8 cellular contexts compared by ENCODE assay signal in genomic region chr5:148805323-148806290, GRCh38. TPM values are rescaled to one million over a fixed set of nuclear protein-coding genes. Genes with fewer than 3 reads are reported as not detected.
DNase-seq lines count a peak whose midpoint lies in the region; ATAC-seq and TF ChIP-seq lines count a peak whose summit lies in the region.

No MANE protein-coding gene starts in this region.

- H3K9me3 ChIP-seq in SK-N-SH = no peaks in the 10 kb centered on the region
- H3K9me3 ChIP-seq in esophagus squamous epithelium = no peaks in the 10 kb centered on the region

- TF ChIP-seq POLR2A in esophagus squamous epithelium (IDR thresholded peaks at IDR 0.05) = no peak

- no peaks in the 10 kb centered on the region for H4K20me1 ChIP-seq in SK-N-SH (ENCODE audit: insufficient read depth)

- H3K36me3 Mint-ChIP-seq in type B pancreatic cell = no peaks in the 10 kb centered on the region

- 49% methylated on average over 7 of the region's 7 CpGs for WGBS in SK-N-SH (ENCODE audit: low lambda C conversion rate)
- WGBS in esophagus squamous epithelium, 2 donors = 46 to 58% methylated on average over 7 of the region's 7 CpGs

- intact Hi-C loops in esophagus squamous epithelium (cut with DNase I) = no loop called here

- CTCF ChIA-PET in SK-N-SH (lab: Yijun Ruan, JAX) = interaction anchor here (0.7 to 1.4 kb wide), 7 partner anchors 10 to 99 kb away, joined by 3 to 5 read pairs (median 3); no protein-coding TSS in a partner anchor

- no peaks in the 10 kb centered on the region for H3K79me2 ChIP-seq in SK-N-SH (ENCODE audit: insufficient read depth)

- H3K4me3 ChIP-seq in SK-N-SH (ENCODE audit: low read depth in 2 of 2, low read length in 1 of 2) (no peak overlapping the region), esophagus squamous epithelium (no peak overlapping the region)

- peaks cover 40% of the 10 kb centered on the region for H3K4me1 Mint-ChIP-seq in type B pancreatic cell (ENCODE audit: unreplicated experiment)

- TF ChIP-seq CTCF in SK-N-SH (IDR thresholded peaks at IDR 0.05) (no peak), esophagus squamous epithelium (IDR thresholded peaks at IDR 0.05) (no peak), type B pancreatic cell (conservative IDR thresholded peaks at IDR 0.05) (no peak)

- H3K27me3 ChIP-seq in SK-N-SH (ENCODE audit: insufficient read depth) (no peaks in the 10 kb centered on the region), esophagus squamous epithelium (no peaks in the 10 kb centered on the region)

- no peak overlapping the region; a peak in 1 of 4 replicates for H3K27ac ChIP-seq in SK-N-SH (ENCODE audit: low read depth in 2 of 2, low read length in 1 of 2)
- H3K27ac ChIP-seq in esophagus squamous epithelium = no peak overlapping the region

- peaks cover 3% of the 10 kb centered on the region for H3F3A ChIP-seq in SK-N-SH (replicated peaks; ENCODE audit: insufficient read depth)

- no peaks in the 10 kb centered on the region for H3K9me2 ChIP-seq in SK-N-SH

- no peak overlapping the region for H3K9ac ChIP-seq in SK-N-SH

- peak; percentile 56 for DNase-seq in Ammon's horn (ENCODE audit: low spot score)
- DNase-seq in SK-N-SH = peak; percentile 36
- DNase-seq in islet precursor cell = peak; percentile 74
- DNase-seq in AG08396 (ENCODE audit: low spot score) = no peak
- no peak for DNase-seq in esophagus squamous epithelium (lab: John Stamatoyannopoulos, UW)
- DNase-seq in type B pancreatic cell (ENCODE audit: extremely low spot score, unreplicated experiment) = no peak

- POLR2A ChIA-PET in SK-N-SH (lab: Yijun Ruan, JAX) = interaction anchor here (0.5 to 0.8 kb wide), 2 partner anchors 25 to 1722 kb away, joined by 3 to 4 read pairs; no protein-coding TSS in a partner anchor

- TF ChIP-seq RAD21 in SK-N-SH (IDR thresholded peaks at IDR 0.05; ENCODE audit: low read length) = 0 out of 2 replicates have a peak, but pooled peaks have one; percentile 16

- H3K36me3 ChIP-seq in SK-N-SH (replicated peaks in 1 of 2; ENCODE audit: control insufficient read depth in 1 of 2, insufficient read depth in 2 of 2, low read length in 1 of 2) = no peaks in the 10 kb centered on the region
- H3K36me3 ChIP-seq in esophagus squamous epithelium = no peaks in the 10 kb centered on the region

- peak overlapping the region; percentile 23; the same call in 1 of the 2 replicates for H3K4me2 ChIP-seq in SK-N-SH

- peaks cover 13% of the 10 kb centered on the region for H3K27me3 Mint-ChIP-seq in type B pancreatic cell

- ATAC-seq in GM18868 (IDR thresholded peaks at IDR 0.05; ENCODE audit: unreplicated experiment) (peak; percentile 44), HG03103 (IDR thresholded peaks at IDR 0.05; ENCODE audit: low read depth, unreplicated experiment) (peak; percentile 46)

- H2AFZ ChIP-seq in SK-N-SH (ENCODE audit: low read depth) = 0 out of 2 replicates have a peak overlapping the region, but pooled peaks have one; percentile 55

- H3K9me3 Mint-ChIP-seq in type B pancreatic cell = no peaks in the 10 kb centered on the region

- H3K27ac Mint-ChIP-seq in type B pancreatic cell = no peak overlapping the region

- TF ChIP-seq EP300 in SK-N-SH (IDR thresholded peaks at IDR 0.05; ENCODE audit: borderline replicate concordance in 1 of 2, low read depth in 1 of 2, low read length in 1 of 2) = no peak; a peak in 1 of 4 replicates

- H3K4me1 ChIP-seq in SK-N-SH (ENCODE audit: control insufficient read depth in 1 of 2, insufficient read depth in 2 of 2, low read depth in 1 of 2, low read length in 1 of 2) (peaks cover 8 to 14% of the 10 kb centered on the region in 2 experiments), esophagus squamous epithelium (peaks cover 0 to 46% (median 20%) of the 10 kb centered on the region in 3 donors)

- no peak overlapping the region for H3K4me3 Mint-ChIP-seq in type B pancreatic cell

TF ChIP-seq in SK-N-SH, 30 proteins besides CTCF, POLR2A, EP300 and RAD21:
- no peak for TF ChIP-seq YY1 (IDR thresholded peaks at IDR 0.05; ENCODE audit: low read depth)
- TF ChIP-seq SIN3A (IDR thresholded peaks at IDR 0.05; ENCODE audit: borderline replicate concordance, low read depth, low read length) = no peak
- TF ChIP-seq PBX3 (IDR thresholded peaks at IDR 0.05) = peak; percentile 78
- peak; percentile 60; the same call in 1 of the 2 replicates for TF ChIP-seq JUND (IDR thresholded peaks at IDR 0.05)
- no peak for TF ChIP-seq GATA2 (CRISPR knock-in tag; IDR thresholded peaks at IDR 0.05)
- TF ChIP-seq NRF1 (IDR thresholded peaks at IDR 0.05; ENCODE audit: low read depth, low read length) = no peak
- TF ChIP-seq MXI1 (IDR thresholded peaks at IDR 0.05; ENCODE audit: low read depth, low read length) = no peak; the same call in 1 of the 2 replicates
- TF ChIP-seq USF2 (IDR thresholded peaks at IDR 0.05; ENCODE audit: borderline replicate concordance, low read depth, low read length) = no peak
- no peak for TF ChIP-seq MAX (IDR thresholded peaks at IDR 0.05; ENCODE audit: low read depth)
- TF ChIP-seq FOSL2 (IDR thresholded peaks at IDR 0.05; ENCODE audit: borderline replicate concordance, low read depth) = peak; percentile 51; the same call in 1 of the 2 replicates
- no peak for TF ChIP-seq EZH2phosphoT487 (IDR thresholded peaks at IDR 0.05; ENCODE audit: borderline replicate concordance, low read depth)
- TF ChIP-seq TCF12 (IDR thresholded peaks at IDR 0.05) = peak; percentile 38
- no peak for TF ChIP-seq CHD2 (IDR thresholded peaks at IDR 0.05; ENCODE audit: low read length, partially characterized antibody)

RNA-seq across cellular contexts. Expression of gene ADRB2, which starts 20.8 kb away (rescaled TPM):
- polyA plus RNA-seq in SK-N-SH (2012; rRNA removed) = 1.0 and 1.2 TPM in 2 replicates
- 0.66 and 0.71 TPM in 2 replicates for polyA plus RNA-seq in SK-N-SH (2012; cell fraction: cytosol; rRNA removed)
- polyA plus RNA-seq in SK-N-SH (2012; cell fraction: nucleus; rRNA removed) = 1.2 and 1.4 TPM in 2 replicates
- total RNA-seq in esophagus squamous epithelium (10 to 100 TPM; 10.2 to 19.5 (median 11.9) TPM), type B pancreatic cell (ENCODE audit: low replicate concordance) (0.81 and 1.3 TPM in 2 replicates)

Comparison
In these comparisons a context has a peak if more than half of its experiments do, and no peak if none do; other contexts are left out.
1. DNase-seq: peak in Ammon's horn (single experiment), SK-N-SH (single experiment) and islet precursor cell (single experiment); none in AG08396 (single experiment), esophagus squamous epithelium (single experiment) and type B pancreatic cell (single experiment).